In the genomic region with DNA sequence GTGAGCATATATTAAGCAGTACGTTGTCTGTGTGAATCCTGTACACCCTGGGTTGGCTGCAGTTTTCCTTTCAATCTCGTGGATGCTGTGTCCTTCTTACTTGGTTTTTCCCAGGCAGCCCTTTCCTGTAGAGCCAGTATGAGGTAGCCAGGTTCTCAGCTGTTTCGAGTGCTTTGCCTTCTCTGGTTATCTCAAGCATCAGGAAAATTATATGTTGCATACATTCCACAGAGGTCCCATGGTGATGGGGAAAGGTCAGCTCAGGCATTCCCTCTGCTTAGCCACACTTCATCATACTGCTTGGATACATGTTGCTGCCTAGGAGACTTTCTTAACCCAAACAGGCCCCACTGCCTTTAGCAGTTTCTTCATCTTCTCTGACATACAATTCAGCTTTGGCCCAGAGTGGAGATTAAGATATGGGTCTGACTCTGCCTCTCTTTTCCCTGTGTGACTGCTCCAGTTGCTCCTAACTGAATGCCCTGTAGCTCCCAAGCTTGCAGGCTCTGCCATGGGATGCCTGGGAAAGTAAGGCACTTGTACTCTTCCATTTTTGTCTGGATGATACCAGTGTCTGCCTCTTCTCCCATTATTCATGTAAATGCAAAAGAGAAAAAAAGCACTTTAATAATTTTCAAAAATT, we compare ENCODE assay signal across 1 cellular context.
TF ChIP-seq lines count a peak whose summit lies in the region.

No MANE protein-coding gene starts in this region.

TF ChIP-seq in IMR-90, 13 proteins besides CTCF, POLR2A, EP300 and RAD21:
- TF ChIP-seq RFX5 (IDR thresholded peaks at IDR 0.05; ENCODE audit: low read depth, low read length) (no peak; the same call in 1 of the 2 replicates), BHLHE40 (IDR thresholded peaks at IDR 0.05; ENCODE audit: low read depth, low read length) (no peak), FOS (IDR thresholded peaks at IDR 0.05; ENCODE audit: low read depth, low read length) (0 out of 2 replicates have a peak, but pooled peaks have one; percentile 4), MAFK (IDR thresholded peaks at IDR 0.05; ENCODE audit: low read depth, low read length) (no peak), CEBPB (IDR thresholded peaks at IDR 0.05; ENCODE audit: low read depth, low read length) (peak; percentile 65), NFE2L2 (IDR thresholded peaks at IDR 0.05; ENCODE audit: low read depth, low read length) (peak; percentile 6; the same call in 1 of the 2 replicates)
- TF ChIP-seq, protein P1, sequence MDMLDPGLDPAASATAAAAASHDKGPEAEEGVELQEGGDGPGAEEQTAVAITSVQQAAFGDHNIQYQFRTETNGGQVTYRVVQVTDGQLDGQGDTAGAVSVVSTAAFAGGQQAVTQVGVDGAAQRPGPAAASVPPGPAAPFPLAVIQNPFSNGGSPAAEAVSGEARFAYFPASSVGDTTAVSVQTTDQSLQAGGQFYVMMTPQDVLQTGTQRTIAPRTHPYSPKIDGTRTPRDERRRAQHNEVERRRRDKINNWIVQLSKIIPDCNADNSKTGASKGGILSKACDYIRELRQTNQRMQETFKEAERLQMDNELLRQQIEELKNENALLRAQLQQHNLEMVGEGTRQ (IDR thresholded peaks at IDR 0.05; ENCODE audit: low read depth, low read length) = no peak
TF ChIP-seq in IMR-90: peak in this region for 3.
